8 cellular contexts compared by ENCODE assay signal in the genomic region with DNA sequence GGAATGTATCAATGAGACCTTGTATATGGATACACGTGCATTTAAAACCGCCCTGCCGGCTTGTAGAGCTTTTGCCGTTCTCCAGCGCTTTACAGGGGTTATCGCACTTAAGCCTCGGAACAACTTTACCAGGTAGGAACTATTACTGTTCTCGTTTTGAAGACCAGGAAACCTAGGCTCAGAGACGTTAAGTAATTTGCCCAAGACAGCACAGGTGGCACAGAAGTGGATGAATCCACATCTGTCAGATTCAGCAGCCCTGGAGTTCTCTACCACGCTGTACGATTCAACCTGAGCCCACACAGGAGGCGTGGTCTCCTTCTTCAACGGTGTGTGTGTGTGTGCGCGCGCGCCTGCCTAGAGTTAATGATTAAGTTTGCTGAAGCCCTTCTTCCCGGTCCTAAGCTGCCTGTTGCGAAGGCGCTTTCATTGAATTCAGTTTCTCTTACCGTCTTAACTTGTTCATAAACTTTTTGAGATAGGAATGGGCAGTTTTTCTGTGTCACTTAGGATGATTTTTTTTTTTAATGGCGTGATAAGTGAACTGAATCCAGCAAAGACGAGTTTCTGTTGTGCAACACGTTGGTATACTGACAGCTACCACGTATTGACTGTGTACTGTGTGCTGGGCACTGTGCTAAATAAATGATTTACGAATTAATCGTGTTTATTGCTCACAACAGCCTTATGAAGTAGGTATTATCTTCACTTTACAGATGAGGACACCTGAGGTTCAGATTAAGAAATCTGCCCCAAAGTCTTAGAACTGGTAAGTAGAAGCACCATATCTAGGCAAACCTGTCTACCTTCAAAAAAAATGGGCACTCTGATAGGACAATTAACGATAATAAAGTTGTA.
DNase-seq lines count a peak whose midpoint lies in the region; ATAC-seq and TF ChIP-seq lines count a peak whose summit lies in the region.

No MANE protein-coding gene starts in this region.

- peak overlapping the region; percentile 78 for H3K4me3 ChIP-seq in effector memory CD4-positive, alpha-beta T cell (ENCODE audit: insufficient read depth, low read depth, low read length, poor library complexity, severe bottlenecking)

- H3K27ac Mint-ChIP-seq in CD4-positive, alpha-beta T cell = peak overlapping the region; percentile 91
- H3K27ac Mint-ChIP-seq in activated CD4-positive, alpha-beta memory T cell treated with anti-CD3 and anti-CD28 coated beads for 36 hours = peak overlapping the region; percentile 100
- H3K27ac Mint-ChIP-seq in mesothelial cell of epicardium = peak overlapping the region; percentile 96

- no peaks in the 10 kb centered on the region for H3K9me3 ChIP-seq in CD4-positive, alpha-beta T cell (ENCODE audit: control insufficient read depth, low read length)
- no peaks in the 10 kb centered on the region for H3K9me3 ChIP-seq in effector memory CD4-positive, alpha-beta T cell (ENCODE audit: control insufficient read depth, low read length)

- TF ChIP-seq CTCF in CD4-positive, alpha-beta T cell (IDR thresholded peaks at IDR 0.05) = no peak
- TF ChIP-seq CTCF in mesothelial cell of epicardium (IDR thresholded peaks at IDR 0.05; ENCODE audit: unreplicated experiment) = no peak

- H3K27me3 Mint-ChIP-seq in CD4-positive, alpha-beta T cell = peaks cover 24% of the 10 kb centered on the region
- peaks cover 4% of the 10 kb centered on the region for H3K27me3 Mint-ChIP-seq in activated CD4-positive, alpha-beta memory T cell treated with anti-CD3 and anti-CD28 coated beads for 36 hours
- H3K27me3 Mint-ChIP-seq in mesothelial cell of epicardium (ENCODE audit: low read depth) = no peaks in the 10 kb centered on the region

- intact Hi-C loops in CD4-positive, alpha-beta T cell (cut with DNase I, micrococcal nuclease) = loop anchor here (1.0 to 10.0 kb wide), 7 partner anchors 43 to 830 kb away; a partner anchor contains a TSS
- intact Hi-C loops in activated CD4-positive, alpha-beta memory T cell treated with anti-CD3 and anti-CD28 coated beads for 36 hours (cut with micrococcal nuclease) = loop anchor here (1.0 to 10.0 kb wide), 14 partner anchors 24 to 1500 kb away; a partner anchor contains a TSS

- ATAC-seq in CD4-positive, alpha-beta T cell (ENCODE audit: poor library complexity) = peak; percentile 69
- peak; percentile 62 for ATAC-seq in GM19397 (IDR thresholded peaks at IDR 0.05; ENCODE audit: unreplicated experiment)
- ATAC-seq in HG03558 (IDR thresholded peaks at IDR 0.05; ENCODE audit: extremely low read depth, unreplicated experiment) = peak; percentile 40

- H3K36me3 Mint-ChIP-seq in CD4-positive, alpha-beta T cell (ENCODE audit: low read depth) = peaks cover 27% of the 10 kb centered on the region
- peaks cover 15% of the 10 kb centered on the region for H3K36me3 Mint-ChIP-seq in activated CD4-positive, alpha-beta memory T cell treated with anti-CD3 and anti-CD28 coated beads for 36 hours
- no peaks in the 10 kb centered on the region for H3K36me3 Mint-ChIP-seq in mesothelial cell of epicardium

- CTCF ChIA-PET in CD4-positive, alpha-beta T cell (lab: Charles Lee) = interaction anchor here (0.6 to 9.8 kb wide), 8 partner anchors 8 to 829 kb away, joined by 3 to 57 read pairs (median 7); a partner anchor contains a TSS
- CTCF ChIA-PET in activated CD4-positive, alpha-beta memory T cell treated with anti-CD3 and anti-CD28 coated beads for 36 hours (lab: Charles Lee) = interaction anchor here (0.6 to 5.9 kb wide), 13 partner anchors 12 to 1341 kb away, joined by 3 to 51 read pairs (median 4); a partner anchor contains a TSS

- peak; percentile 50 to 73 (median 64) for DNase-seq in CD4-positive, alpha-beta T cell
- DNase-seq in NCI-H748 treated with DMSO at 0.1 percent for 48 hours (lab: John Stamatoyannopoulos, UW) (peak; percentile 90), mesothelial cell of epicardium (ENCODE audit: low spot score in 2 of 2, unreplicated experiment in 2 of 2) (peak; percentile 53 to 78)
- DNase-seq in activated CD4-positive, alpha-beta memory T cell treated with anti-CD3 and anti-CD28 coated beads for 36 hours = peak; percentile 86
- DNase-seq in effector memory CD4-positive, alpha-beta T cell = peak; percentile 55 to 67 (median 65)
- peak; percentile 83 for DNase-seq in stimulated activated CD8-positive, alpha-beta memory T cell treated with anti-CD3 and anti-CD28 coated beads, Interleukin-4, amount 100 ng/mL, for 48 hours

- H3K4me3 Mint-ChIP-seq in CD4-positive, alpha-beta T cell = peak overlapping the region; percentile 98
- H3K4me3 Mint-ChIP-seq in activated CD4-positive, alpha-beta memory T cell treated with anti-CD3 and anti-CD28 coated beads for 36 hours = peak overlapping the region; percentile 99
- peak overlapping the region; percentile 100 for H3K4me3 Mint-ChIP-seq in mesothelial cell of epicardium

- H3K4me1 Mint-ChIP-seq in CD4-positive, alpha-beta T cell (ENCODE audit: low read depth) = peaks cover 60% of the 10 kb centered on the region
- H3K4me1 Mint-ChIP-seq in activated CD4-positive, alpha-beta memory T cell treated with anti-CD3 and anti-CD28 coated beads for 36 hours (ENCODE audit: low read depth) = peaks cover 39% of the 10 kb centered on the region
- H3K4me1 Mint-ChIP-seq in mesothelial cell of epicardium = peaks cover 18% of the 10 kb centered on the region

- H3K36me3 ChIP-seq in effector memory CD4-positive, alpha-beta T cell (ENCODE audit: control insufficient read depth, insufficient read depth, low read length) = no peaks in the 10 kb centered on the region

- H3K27ac ChIP-seq in CD4-positive, alpha-beta T cell (ENCODE audit: low read depth, low read length) = peak overlapping the region; percentile 77
- peak overlapping the region; percentile 59 for H3K27ac ChIP-seq in effector memory CD4-positive, alpha-beta T cell (ENCODE audit: insufficient read depth, low read length, poor library complexity, severe bottlenecking)

- no peaks in the 10 kb centered on the region for H3K9me3 Mint-ChIP-seq in CD4-positive, alpha-beta T cell
- H3K9me3 Mint-ChIP-seq in activated CD4-positive, alpha-beta memory T cell treated with anti-CD3 and anti-CD28 coated beads for 36 hours = no peaks in the 10 kb centered on the region
- H3K9me3 Mint-ChIP-seq in mesothelial cell of epicardium = no peaks in the 10 kb centered on the region

- H3K27me3 ChIP-seq in CD4-positive, alpha-beta T cell (ENCODE audit: control insufficient read depth, insufficient read depth, low read length) = no peaks in the 10 kb centered on the region
- H3K27me3 ChIP-seq in effector memory CD4-positive, alpha-beta T cell (replicated peaks; ENCODE audit: control insufficient read depth, insufficient read depth, low read length, poor library complexity, severe bottlenecking) = no peaks in the 10 kb centered on the region

- POLR2A ChIA-PET in CD4-positive, alpha-beta T cell (lab: Charles Lee) = interaction anchor here (0.7 to 11.6 kb wide), 15 partner anchors 7 to 1107 kb away, joined by 3 to 498 read pairs (median 5); a partner anchor contains a TSS
- POLR2A ChIA-PET in activated CD4-positive, alpha-beta memory T cell treated with anti-CD3 and anti-CD28 coated beads for 36 hours (lab: Charles Lee) = interaction anchor here (0.5 to 6.3 kb wide), 5 partner anchors 44 to 206 kb away, joined by 3 to 132 read pairs (median 3); a partner anchor contains a TSS

- H3K4me1 ChIP-seq in effector memory CD4-positive, alpha-beta T cell (ENCODE audit: control insufficient read depth, insufficient read depth, low read length, poor library complexity, severe bottlenecking) = peaks cover 5% of the 10 kb centered on the region

Comparison
In these comparisons a context has a peak if more than half of its experiments do, and no peak if none do; other contexts are left out.
1. Peak in every context shown above with its lines: DNase-seq, ATAC-seq, H3K4me3 ChIP-seq and H3K27ac ChIP-seq.